ENCODE assay signal across 8 cellular contexts in the genomic region with DNA sequence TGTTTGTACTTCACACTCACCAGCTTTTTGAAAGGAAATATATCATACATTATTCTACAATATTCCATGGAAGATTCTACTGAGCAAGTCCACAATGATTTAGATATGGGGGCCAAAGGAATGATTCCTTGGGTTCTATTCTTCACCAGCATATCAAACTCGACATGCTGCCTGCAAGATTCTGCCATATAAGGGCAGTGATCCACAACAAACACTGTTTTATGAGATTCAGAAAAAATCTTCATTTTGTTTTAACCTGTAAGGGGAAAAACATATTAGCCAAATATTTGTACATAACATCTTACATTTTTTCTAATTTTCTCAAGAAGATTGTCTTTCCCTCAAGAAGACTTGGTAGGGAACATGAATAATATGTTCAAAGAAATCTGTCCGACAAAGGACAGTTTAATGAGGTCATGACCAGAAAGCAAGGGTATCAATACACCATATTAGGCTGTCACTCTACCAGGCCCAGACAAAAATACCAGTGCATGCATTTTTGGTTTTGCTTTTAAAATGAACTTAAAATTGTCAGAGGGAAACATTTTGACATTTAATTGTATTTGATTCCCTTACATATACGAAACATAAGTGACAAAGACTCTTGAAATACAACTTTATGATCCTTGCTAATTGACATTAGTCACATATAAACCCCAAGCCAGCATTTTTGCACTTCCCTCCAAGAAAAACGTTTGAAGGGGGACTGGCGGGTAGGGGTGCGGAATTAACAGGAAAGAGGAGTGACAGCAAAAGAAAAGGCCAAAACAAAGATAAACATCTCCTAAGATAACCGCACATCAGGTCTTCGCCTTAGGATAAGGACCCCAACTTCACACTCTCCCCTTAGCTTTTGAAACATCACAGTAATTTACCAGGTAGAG. TPM values are rescaled to one million over a fixed set of nuclear protein-coding genes. Genes with fewer than 3 reads are reported as not detected.
DNase-seq lines count a peak whose midpoint lies in the region; ATAC-seq and TF ChIP-seq lines count a peak whose summit lies in the region.

No MANE protein-coding gene starts in this region.

- peak overlapping the region; percentile 96 for H3K27ac ChIP-seq in colonic mucosa

- no peaks in the 10 kb centered on the region for H3K9me3 ChIP-seq in ES-I3 (ENCODE audit: control insufficient read depth, insufficient read depth, low read length)
- H3K9me3 ChIP-seq in colonic mucosa = no peaks in the 10 kb centered on the region

- H3K27ac Mint-ChIP-seq in nephron = peak overlapping the region; percentile 100

- H3K4me1 ChIP-seq in ES-I3 (ENCODE audit: insufficient read depth, low read length) (peaks cover 4% of the 10 kb centered on the region; the same call in 1 of the 2 replicates), colonic mucosa (no peaks in the 10 kb centered on the region)

- H3K36me3 ChIP-seq in ES-I3 (ENCODE audit: insufficient read depth, low read length) (no peaks in the 10 kb centered on the region), colonic mucosa (no peaks in the 10 kb centered on the region)

- peak overlapping the region; percentile 86 for H3K4me3 ChIP-seq in NB4 (ENCODE audit: low read depth, low read length)
- peak overlapping the region; percentile 87 for H3K4me3 ChIP-seq in colonic mucosa

- no peak for ATAC-seq in GM21576 (IDR thresholded peaks at IDR 0.05; ENCODE audit: unreplicated experiment)

- peak overlapping the region; percentile 100 for H3K9ac ChIP-seq in ES-I3 (ENCODE audit: low read depth, low read length)
- peak overlapping the region in 1 of 2 donors; percentile 95 for H3K9ac ChIP-seq in colonic mucosa (ENCODE audit: low read depth in 2 of 2, low read length in 2 of 2)

- peak; percentile 70 for DNase-seq in NB4 (ENCODE audit: low read depth)
- no peak for DNase-seq in colonic mucosa
- DNase-seq in NCI-H2029 (lab: John Stamatoyannopoulos, UW) = no peak
- no peak for DNase-seq in NCI-H2196 (lab: John Stamatoyannopoulos, UW; ENCODE audit: unreplicated experiment)
- no peak for DNase-seq in superior temporal gyrus (ENCODE audit: extremely low spot score)

- no peaks in the 10 kb centered on the region for H3K27me3 Mint-ChIP-seq in nephron (ENCODE audit: low read depth)

- TF ChIP-seq CTCF in NB4 (IDR thresholded peaks at IDR 0.05; ENCODE audit: low read depth, low read length) (no peak), colonic mucosa (IDR thresholded peaks at IDR 0.05) (no peak), nephron (IDR thresholded peaks at IDR 0.05; ENCODE audit: unreplicated experiment in 3 of 3) (no peak)

- peaks cover 18% of the 10 kb centered on the region for H3K36me3 Mint-ChIP-seq in nephron (ENCODE audit: low read depth)

- intact Hi-C loops in colonic mucosa (cut with DNase I) = no loop called here

- peaks cover 52% of the 10 kb centered on the region for H3K4me1 Mint-ChIP-seq in nephron

- H3K27me3 ChIP-seq in colonic mucosa = no peaks in the 10 kb centered on the region

- peak overlapping the region; percentile 96 to 98 (median 98) for H3K4me3 Mint-ChIP-seq in nephron

- no peaks in the 10 kb centered on the region for H3K9me3 Mint-ChIP-seq in nephron

- TF ChIP-seq POLR2A in NB4 (IDR thresholded peaks at IDR 0.05; ENCODE audit: extremely low read depth, insufficient read length) = no peak

RNA-seq across cellular contexts. Expression of gene INTS13, which starts 1.0 kb away (rescaled TPM):
- total RNA-seq in colonic mucosa = 10 to 100 TPM; 15.8 to 17.9 TPM

RNA-seq across cellular contexts. Expression of gene FGFR1OP2, which starts 1.5 kb away (rescaled TPM):
- 10 to 100 TPM; 26.4 to 31.1 TPM for total RNA-seq in colonic mucosa
